In genomic region chr12:57213068-57213715, GRCh38 we compare ENCODE assay signal across 9 cellular contexts. TPM values are rescaled to one million over a fixed set of nuclear protein-coding genes. Genes with fewer than 3 reads are reported as not detected.
DNase-seq lines count a peak whose midpoint lies in the region; ATAC-seq and TF ChIP-seq lines count a peak whose summit lies in the region.
"Had no signal": no experiment of that assay in that cellular context is flagged by ENCODE, and none has a peak within 500 bp of the region (broad histone marks: within the 10 kb centered on the region; RNA-seq: fewer than 3 reads in every experiment).

No MANE protein-coding gene starts in this region.

- TF ChIP-seq CTCF in colonic mucosa (IDR thresholded peaks at IDR 0.05) (peak; percentile 97), right lobe of liver (IDR thresholded peaks at IDR 0.05) (peak; percentile 87 to 94 (median 90))

- H3K36me3 ChIP-seq in colonic mucosa (no peaks in the 10 kb centered on the region), right lobe of liver (peaks cover 0 to 48% (median 25%) of the 10 kb centered on the region in 4 donors)

- WGBS in right lobe of liver (ENCODE audit: insufficient coverage, low coverage, low lambda C conversion rate, missing lambda C conversion rate), result 13% methylated on average over 15 of the region's 16 CpGs

- H3K4me3 ChIP-seq in colonic mucosa (no peak overlapping the region), right lobe of liver (no peak overlapping the region)

- no peak for TF ChIP-seq POLR2A in right lobe of liver (IDR thresholded peaks at IDR 0.05)

- DNase-seq in EH (ENCODE audit: low read depth), result peak; percentile 86
- peak; percentile 91 for DNase-seq in NCI-H69 (lab: John Stamatoyannopoulos, UW)
- DNase-seq in activated CD4-positive, alpha-beta T cell treated with anti-CD3 and anti-CD28 coated beads, Interleukin-2, amount 50 U/mL, for 4 hours, result peak; percentile 82
- DNase-seq in colonic mucosa, result peak; percentile 88
- peak; percentile 82 to 85 (median 85) for DNase-seq in right lobe of liver
- DNase-seq in stimulated activated CD4-positive, alpha-beta T cell treated with anti-CD3 and anti-CD28 coated beads, TNF-alpha, amount 100 ng/mL, for 48 hours (ENCODE audit: low read depth in 3 of 3), result peak; percentile 64 to 75 (median 73)

- ATAC-seq in HG03442 (IDR thresholded peaks at IDR 0.05; ENCODE audit: unreplicated experiment), result peak; percentile 43
- ATAC-seq in right lobe of liver, result peak; percentile 74 to 83 (median 79)
- no peak for ATAC-seq in GM19395 (IDR thresholded peaks at IDR 0.05; ENCODE audit: unreplicated experiment)

- H3K9ac ChIP-seq in colonic mucosa (ENCODE audit: low read depth in 2 of 2, low read length in 2 of 2), result peak overlapping the region in 1 of 2 donors; percentile 32

- H3K9me3 ChIP-seq in colonic mucosa, result no peaks in the 10 kb centered on the region
- H3K9me3 ChIP-seq in right lobe of liver, result no peaks in the 10 kb centered on the region

- H3K4me1 ChIP-seq in colonic mucosa (peaks cover 15% of the 10 kb centered on the region), right lobe of liver (peaks cover 0 to 14% (median 0%) of the 10 kb centered on the region in 4 donors)

- intact Hi-C loops in colonic mucosa (cut with DNase I), result loop anchor here (2.0 kb wide), 1 partner anchor 26 kb away; no protein-coding TSS in a partner anchor
- intact Hi-C loops in right lobe of liver (cut with DNase I), result no loop called here

- peaks cover 37% of the 10 kb centered on the region for H3K27me3 ChIP-seq in colonic mucosa
- peaks cover 0 to 7% of the 10 kb centered on the region in 2 donors for H3K27me3 ChIP-seq in right lobe of liver

- H3K27ac ChIP-seq in colonic mucosa (no peak overlapping the region), right lobe of liver (no peak overlapping the region)

RNA-seq across cellular contexts. Expression of gene NXPH4, which starts 3.4 kb away (rescaled TPM):
- total RNA-seq in colonic mucosa, result under 1 TPM in 1 of 2 donors, not detected in 1; 0.27 TPM
- 1 to 10 TPM in 2 of 6 experiments, under 1 TPM in 1, not detected in 3; 0.87 to 1.5 (median 1.2) TPM for total RNA-seq in right lobe of liver
- total RNA-seq: mononuclear cell had no signal

RNA-seq across cellular contexts. Expression of gene SHMT2, which starts 16.3 kb away (rescaled TPM):
- total RNA-seq in colonic mucosa (100 to 1,000 TPM in 1 of 2 donors, 10 to 100 TPM in 1; 69.4 to 160 TPM), right lobe of liver (100 to 1,000 TPM; 157 to 228 (median 194) TPM)

RNA-seq across cellular contexts. Expression of gene STAC3, which starts 37.8 kb away (rescaled TPM):
- total RNA-seq in colonic mucosa, result 1 to 10 TPM; 1.9 to 2.7 TPM
- 1 to 10 TPM in 5 of 6 experiments, under 1 TPM in 1; 0.98 to 4.5 (median 1.8) TPM for total RNA-seq in right lobe of liver
